ENCODE assay signal across 8 cellular contexts in genomic region chr7:102464577-102465280, GRCh38. TPM values are rescaled to one million over a fixed set of nuclear protein-coding genes. Genes with fewer than 3 reads are reported as not detected.
DNase-seq lines count a peak whose midpoint lies in the region; ATAC-seq and TF ChIP-seq lines count a peak whose summit lies in the region.

Gene ALKBH4, minus strand, starts transcription at chr7:102464863. Its CDS starts 27 bp downstream, at chr7:102464836.
Gene LRWD1, plus strand, starts transcription at chr7:102464984. Its CDS starts 97 bp downstream, at chr7:102465081.

- peak; percentile 73 for DNase-seq in NCI-H146 treated with DMSO at 0.1 percent for 48 hours (lab: John Stamatoyannopoulos, UW; ENCODE audit: unreplicated experiment)
- peak; percentile 78 for DNase-seq in amniotic stem cell (lab: John Stamatoyannopoulos, UW)
- peak; percentile 93 for DNase-seq in right atrium auricular region (ENCODE audit: low spot score)
- DNase-seq in pulmonary artery endothelial cell (ENCODE audit: low read depth, low spot score) = peak; percentile 51
- peak; percentile 91 to 93 for DNase-seq in uterus

- peak; percentile 89 for TF ChIP-seq POLR2A in GM15510 (IDR thresholded peaks at IDR 0.05; ENCODE audit: borderline replicate concordance, extremely low read depth, insufficient read length)
- TF ChIP-seq POLR2A in uterus (IDR thresholded peaks at IDR 0.05) = peak; percentile 40 to 72

- peak within 1 kb of the TSS; percentile 82 for H3K27ac Mint-ChIP-seq in T-helper 1 cell treated with Interleukin-12 subunit alpha and Interleukin-12 subunit beta and Interleukin-4 antibody, amounts not matched to agents 30 μg/mL and 1 μg/mL, for 36 hours

- H3K4me1 Mint-ChIP-seq in T-helper 1 cell treated with Interleukin-12 subunit alpha and Interleukin-12 subunit beta and Interleukin-4 antibody, amounts not matched to agents 30 μg/mL and 1 μg/mL, for 36 hours (ENCODE audit: low read depth) = peaks cover 20% of the 10 kb centered on the region

- H3K27me3 ChIP-seq in right atrium auricular region (no peaks in the 10 kb centered on the region), uterus (no peaks in the 10 kb centered on the region)

- peak within 1 kb of the TSS; percentile 75 to 76 for H3K27ac ChIP-seq in right atrium auricular region
- peak within 1 kb of the TSS; percentile 74 to 75 for H3K27ac ChIP-seq in uterus

- peaks cover 6% of the 10 kb centered on the region for H3K36me3 Mint-ChIP-seq in T-helper 1 cell treated with Interleukin-12 subunit alpha and Interleukin-12 subunit beta and Interleukin-4 antibody, amounts not matched to agents 30 μg/mL and 1 μg/mL, for 36 hours (ENCODE audit: low read depth)

- H3K9me3 Mint-ChIP-seq in T-helper 1 cell treated with Interleukin-12 subunit alpha and Interleukin-12 subunit beta and Interleukin-4 antibody, amounts not matched to agents 30 μg/mL and 1 μg/mL, for 36 hours = no peaks in the 10 kb centered on the region

- no peaks in the 10 kb centered on the region for H3K36me3 ChIP-seq in right atrium auricular region
- no peaks in the 10 kb centered on the region for H3K36me3 ChIP-seq in uterus

- peak within 1 kb of the TSS; percentile 92 for H3K4me3 Mint-ChIP-seq in T-helper 1 cell treated with Interleukin-12 subunit alpha and Interleukin-12 subunit beta and Interleukin-4 antibody, amounts not matched to agents 30 μg/mL and 1 μg/mL, for 36 hours

- TF ChIP-seq CTCF in right atrium auricular region (IDR thresholded peaks at IDR 0.05) = peak; percentile 11 to 55
- peak in 3 of 4 experiments; percentile 28 to 66 (median 33) for TF ChIP-seq CTCF in uterus (IDR thresholded peaks at IDR 0.05)

- H3K4me1 ChIP-seq in right atrium auricular region = peaks cover 0 to 17% of the 10 kb centered on the region in 2 donors
- peaks cover 6 to 11% of the 10 kb centered on the region in 2 donors for H3K4me1 ChIP-seq in uterus

- H3K4me3 ChIP-seq in right atrium auricular region (peak within 1 kb of the TSS; percentile 71 to 99), uterus (peak within 1 kb of the TSS; percentile 81 to 92)

- ATAC-seq in HG02884 (IDR thresholded peaks at IDR 0.05; ENCODE audit: unreplicated experiment) = peak; percentile 91

- no peaks in the 10 kb centered on the region for H3K27me3 Mint-ChIP-seq in T-helper 1 cell treated with Interleukin-12 subunit alpha and Interleukin-12 subunit beta and Interleukin-4 antibody, amounts not matched to agents 30 μg/mL and 1 μg/mL, for 36 hours (ENCODE audit: low read depth)

- intact Hi-C loops in uterus (cut with DNase I; ENCODE audit: low total_unique reads) = no loop called here

- H3K9me3 ChIP-seq in right atrium auricular region = no peaks in the 10 kb centered on the region
- H3K9me3 ChIP-seq in uterus = no peaks in the 10 kb centered on the region

RNA-seq across cellular contexts. Expression of gene ALKBH4, which starts in this region (rescaled TPM):
- total RNA-seq in right atrium auricular region (10 to 100 TPM; 10.8 to 16.8 TPM), pulmonary artery endothelial cell (11.5 and 13.4 TPM in 2 replicates), uterus (10 to 100 TPM in 3 of 4 donors, 1 to 10 TPM in 1; 8.7 to 31.3 (median 15.8) TPM)

RNA-seq across cellular contexts. Expression of gene LRWD1, which starts in this region (rescaled TPM):
- total RNA-seq in right atrium auricular region (10 to 100 TPM in 1 of 2 donors, 1 to 10 TPM in 1; 9.8 to 13.7 TPM), pulmonary artery endothelial cell (27.1 and 35.7 TPM in 2 replicates), uterus (10 to 100 TPM; 16.7 to 25.6 (median 22.4) TPM)

Comparison
In these comparisons a context has a peak if more than half of its experiments do, and no peak if none do; other contexts are left out.
1. Peak in every context shown above with its lines: DNase-seq, ATAC-seq, H3K4me3 ChIP-seq and H3K27ac ChIP-seq.